ENCODE assay signal across 12 cellular contexts in genomic region chr19:17418710-17419109, GRCh38. TPM values are rescaled to one million over a fixed set of nuclear protein-coding genes. Genes with fewer than 3 reads are reported as not detected.
DNase-seq lines count a peak whose midpoint lies in the region; ATAC-seq, FAIRE-seq and TF ChIP-seq lines count a peak whose summit lies in the region.
"Had no signal": no experiment of that assay in that cellular context is flagged by ENCODE, and none has a peak within 500 bp of the region (broad histone marks: within the 10 kb centered on the region; RNA-seq: fewer than 3 reads in every experiment).

No MANE protein-coding gene starts in this region.

- no peak for FAIRE-seq in endothelial cell of umbilical vein (lab: Jason Lieb, UNC)

- H3K36me3 ChIP-seq in SJCRH30 (no peaks in the 10 kb centered on the region), endothelial cell of umbilical vein (ENCODE audit: control insufficient read depth in 2 of 2, extremely low read depth in 1 of 2, insufficient read depth in 2 of 2, low read length in 2 of 2) (no peaks in the 10 kb centered on the region)

- H2AFZ ChIP-seq in endothelial cell of umbilical vein (ENCODE audit: low read depth, low read length): no peak overlapping the region

- no peak for TF ChIP-seq CTCF in endothelial cell of umbilical vein (IDR thresholded peaks at IDR 0.05; ENCODE audit: extremely low read depth in 1 of 2, insufficient read depth in 1 of 2, low read depth in 1 of 2, low read length in 2 of 2)

- dilution Hi-C loops in endothelial cell of umbilical vein (cut with MboI; ENCODE audit: extremely low pct_ligation_motif_present, low sequenced_read_pairs): no loop called here

- CTCF ChIA-PET in endothelial cell of umbilical vein (lab: Charles Lee): interaction anchor here (1.3 to 1.6 kb wide), 5 partner anchors 19 to 48 kb away, joined by 4 to 12 read pairs (median 5); partner anchors contain the start of gene CCDC194

- TF ChIP-seq POLR2A in endothelial cell of umbilical vein (IDR thresholded peaks at IDR 0.05; ENCODE audit: low read depth, low read length): no peak

- H4K20me1 ChIP-seq in endothelial cell of umbilical vein (replicated peaks; ENCODE audit: control insufficient read depth, extremely low read depth, insufficient read depth, low read length): no peaks in the 10 kb centered on the region

- H3K4me1 Mint-ChIP-seq in activated T-cell treated with anti-CD3 and anti-CD28 coated beads, Interleukin-2, amount 50 U/mL, for 24 hours (ENCODE audit: low read depth): peaks cover 18% of the 10 kb centered on the region
- H3K4me1 Mint-ChIP-seq in stimulated activated effector memory CD8-positive, alpha-beta T cell treated with anti-CD3 and anti-CD28 coated beads, Interleukin-12 subunit alpha, Interleukin-12 subunit beta, amount 100 ng/mL, for 72 hours: peaks cover 30% of the 10 kb centered on the region

- peaks cover 45% of the 10 kb centered on the region for H3K36me3 Mint-ChIP-seq in activated T-cell treated with anti-CD3 and anti-CD28 coated beads, Interleukin-2, amount 50 U/mL, for 24 hours (ENCODE audit: low read depth)
- peaks cover 39% of the 10 kb centered on the region for H3K36me3 Mint-ChIP-seq in stimulated activated effector memory CD8-positive, alpha-beta T cell treated with anti-CD3 and anti-CD28 coated beads, Interleukin-12 subunit alpha, Interleukin-12 subunit beta, amount 100 ng/mL, for 72 hours

- H3K27me3 ChIP-seq in SJCRH30: no peaks in the 10 kb centered on the region
- no peaks in the 10 kb centered on the region for H3K27me3 ChIP-seq in endothelial cell of umbilical vein (ENCODE audit: control insufficient read depth in 2 of 2, insufficient read depth in 2 of 2, low read length in 2 of 2)

- H3K4me1 ChIP-seq in SJCRH30: peaks cover 5% of the 10 kb centered on the region
- peaks cover 15% of the 10 kb centered on the region for H3K4me1 ChIP-seq in endothelial cell of umbilical vein (ENCODE audit: control insufficient read depth, extremely low read depth, insufficient read depth, low read length)

- H3K4me2 ChIP-seq in endothelial cell of umbilical vein (ENCODE audit: insufficient read depth, low read length): peak overlapping the region; percentile 75

- POLR2A ChIA-PET in endothelial cell of umbilical vein (lab: Charles Lee): interaction anchor here (1.3 kb wide), 1 partner anchor 13 kb away, joined by 4 read pairs; the partner anchor contains the start of gene BST2

- DNase-seq in activated T-cell treated with anti-CD3 and anti-CD28 coated beads, Interleukin-2, amount 50 U/mL, for 24 hours: no peak
- DNase-seq in activated T-cell treated with anti-CD3 and anti-CD28 coated beads for 4 hours (no peak), SJCRH30 (peak in 1 of 2 experiments; percentile 27), endothelial cell of umbilical vein (ENCODE audit: low read depth, low spot score) (no peak), LoVo (ENCODE audit: low spot score) (no peak), NCI-H1694 treated with DMSO at 0.1 percent for 48 hours (lab: John Stamatoyannopoulos, UW) (no peak), SKM-1 treated with dmso at 0.1 percent for 144 hours (lab: John Stamatoyannopoulos, UW; ENCODE audit: unreplicated experiment) (no peak)
- DNase-seq in stimulated activated effector memory CD8-positive, alpha-beta T cell treated with anti-CD3 and anti-CD28 coated beads, Interleukin-12 subunit alpha, Interleukin-12 subunit beta, amount 100 ng/mL, for 72 hours (ENCODE audit: low spot score in 2 of 2): no peak
- DNase-seq: left colon; NCI-H2171; stimulated activated CD4-positive, alpha-beta T cell treated with anti-CD3 and anti-CD28 coated beads, Interleukin-1b, Interleukin-23, amount 100 ng/mL, for 48 hours; T1000 had no signal

- H3K4me3 ChIP-seq in SJCRH30 (peak overlapping the region; percentile 68; the same call in 1 of the 2 replicates), endothelial cell of umbilical vein (replicated peaks in 1 of 3; ENCODE audit: insufficient read depth in 1 of 3, low read depth in 1 of 3, low read length in 3 of 3) (peak overlapping the region in 1 of 3 experiments; percentile 63)

- H3K9me3 ChIP-seq in SJCRH30 (replicated peaks) (no peaks in the 10 kb centered on the region), endothelial cell of umbilical vein (replicated peaks; ENCODE audit: control insufficient read depth, insufficient read depth, low read length) (no peaks in the 10 kb centered on the region)

- H3K27me3 Mint-ChIP-seq in activated T-cell treated with anti-CD3 and anti-CD28 coated beads, Interleukin-2, amount 50 U/mL, for 24 hours: no peaks in the 10 kb centered on the region

- H3K9me3 Mint-ChIP-seq in activated T-cell treated with anti-CD3 and anti-CD28 coated beads, Interleukin-2, amount 50 U/mL, for 24 hours: no peaks in the 10 kb centered on the region
- H3K9me3 Mint-ChIP-seq in stimulated activated effector memory CD8-positive, alpha-beta T cell treated with anti-CD3 and anti-CD28 coated beads, Interleukin-12 subunit alpha, Interleukin-12 subunit beta, amount 100 ng/mL, for 72 hours: no peaks in the 10 kb centered on the region

- peak overlapping the region; percentile 35 for H3K9ac ChIP-seq in endothelial cell of umbilical vein (replicated peaks; ENCODE audit: extremely low read depth, insufficient read depth, low read length)

- no TSS peak for BruUV-seq in endothelial cell of umbilical vein (replicated peaks; lab: Mats Ljungman, UMichigan)

- H3K9me1 ChIP-seq in endothelial cell of umbilical vein (replicated peaks; ENCODE audit: control insufficient read depth, extremely low read depth, insufficient read depth, low read length): no peaks in the 10 kb centered on the region

- peak overlapping the region; percentile 95 for H3K27ac Mint-ChIP-seq in activated T-cell treated with anti-CD3 and anti-CD28 coated beads, Interleukin-2, amount 50 U/mL, for 24 hours
- H3K27ac Mint-ChIP-seq in stimulated activated effector memory CD8-positive, alpha-beta T cell treated with anti-CD3 and anti-CD28 coated beads, Interleukin-12 subunit alpha, Interleukin-12 subunit beta, amount 100 ng/mL, for 72 hours: no peak overlapping the region

- intact Hi-C loops in endothelial cell of umbilical vein (cut with micrococcal nuclease): loop anchor here (2.0 kb wide), 1 partner anchor 52 kb away; the partner anchor contains the start of gene SLC27A1

- H3K27ac ChIP-seq in SJCRH30 (peak overlapping the region; percentile 39; the same call in 1 of the 2 replicates), endothelial cell of umbilical vein (ENCODE audit: insufficient read depth, low read depth, low read length) (peak overlapping the region; percentile 64)

- no peak for ATAC-seq in stimulated activated effector memory CD8-positive, alpha-beta T cell treated with anti-CD3 and anti-CD28 coated beads, Interleukin-12 subunit alpha, Interleukin-12 subunit beta, amount 100 ng/mL, for 72 hours
- ATAC-seq: left colon had no signal

- no peaks in the 10 kb centered on the region for H3K79me2 ChIP-seq in endothelial cell of umbilical vein (ENCODE audit: control insufficient read depth, insufficient read depth, low read length)

- peak overlapping the region; percentile 89 for H3K4me3 Mint-ChIP-seq in activated T-cell treated with anti-CD3 and anti-CD28 coated beads, Interleukin-2, amount 50 U/mL, for 24 hours
- peak overlapping the region; percentile 89 for H3K4me3 Mint-ChIP-seq in stimulated activated effector memory CD8-positive, alpha-beta T cell treated with anti-CD3 and anti-CD28 coated beads, Interleukin-12 subunit alpha, Interleukin-12 subunit beta, amount 100 ng/mL, for 72 hours

RNA-seq across cellular contexts. Expression of gene MVB12A, which starts 1.1 kb away (rescaled TPM):
- total RNA-seq in SJCRH30 (2014; rRNA removed; shearing (Covaris generic)): 34.4 and 41.2 TPM in 2 replicates
- 58.1 and 63.3 TPM in 2 replicates for total RNA-seq in endothelial cell of umbilical vein
- polyA plus RNA-seq in endothelial cell of umbilical vein: 88.8 and 109 TPM in 2 replicates
- 46.9 and 68.5 TPM in 2 replicates for polyA plus RNA-seq in endothelial cell of umbilical vein (2011; cell fraction: cytosol; rRNA removed)
- polyA plus RNA-seq in endothelial cell of umbilical vein (2011; cell fraction: nucleus; rRNA removed): 55.0 and 67.6 TPM in 2 replicates
- 29.3 and 44.5 TPM in 2 replicates for polyA plus RNA-seq in endothelial cell of umbilical vein (2012)
- polyA minus RNA-seq in endothelial cell of umbilical vein: 25.8 and 26.0 TPM in 2 replicates
- 34.8 TPM for polyA minus RNA-seq in endothelial cell of umbilical vein (2011; cell fraction: cytosol; rRNA and poly(A)+ RNA removed)
- polyA minus RNA-seq in endothelial cell of umbilical vein (2011; cell fraction: nucleus; rRNA and poly(A)+ RNA removed): 15.8 and 20.5 TPM in 2 replicates

RNA-seq across cellular contexts. Expression of gene BST2, which starts 13.3 kb away (rescaled TPM):
- total RNA-seq in SJCRH30 (2014; rRNA removed; shearing (Covaris generic)): 19.9 and 20.6 TPM in 2 replicates
- total RNA-seq in endothelial cell of umbilical vein: 20.7 and 21.2 TPM in 2 replicates
- polyA plus RNA-seq in endothelial cell of umbilical vein: 145 and 146 TPM in 2 replicates
- 143 and 161 TPM in 2 replicates for polyA plus RNA-seq in endothelial cell of umbilical vein (2011; cell fraction: cytosol; rRNA removed)
- 45.3 and 52.9 TPM in 2 replicates for polyA plus RNA-seq in endothelial cell of umbilical vein (2011; cell fraction: nucleus; rRNA removed)
- 84.7 and 155 TPM in 2 replicates for polyA plus RNA-seq in endothelial cell of umbilical vein (2012)
- 39.7 and 41.2 TPM in 2 replicates for polyA minus RNA-seq in endothelial cell of umbilical vein
- 168 TPM for polyA minus RNA-seq in endothelial cell of umbilical vein (2011; cell fraction: cytosol; rRNA and poly(A)+ RNA removed)
- polyA minus RNA-seq in endothelial cell of umbilical vein (2011; cell fraction: nucleus; rRNA and poly(A)+ RNA removed): 5.7 and 13.0 TPM in 2 replicates

RNA-seq across cellular contexts. Expression of gene CCDC194, which starts 24.7 kb away (rescaled TPM):
- not detected in 2 replicates for total RNA-seq in SJCRH30 (2014; rRNA removed; shearing (Covaris generic))
- total RNA-seq in endothelial cell of umbilical vein: not detected in 2 replicates
- polyA plus RNA-seq in endothelial cell of umbilical vein: 0.11 and 0.12 TPM in 2 replicates
- polyA plus RNA-seq in endothelial cell of umbilical vein (2011; cell fraction: cytosol; rRNA removed): 0.11 TPM in 1 of 2 replicates, not detected in the other
- polyA plus RNA-seq in endothelial cell of umbilical vein (2011; cell fraction: nucleus; rRNA removed): 0.91 and 1.1 TPM in 2 replicates
- polyA plus RNA-seq in endothelial cell of umbilical vein (2012): 0.34 and 0.36 TPM in 2 replicates
- 0.46 TPM in 1 of 2 replicates, not detected in the other for polyA minus RNA-seq in endothelial cell of umbilical vein
- not detected for polyA minus RNA-seq in endothelial cell of umbilical vein (2011; cell fraction: cytosol; rRNA and poly(A)+ RNA removed)
- polyA minus RNA-seq in endothelial cell of umbilical vein (2011; cell fraction: nucleus; rRNA and poly(A)+ RNA removed): 0.58 TPM in 1 of 2 replicates, not detected in the other

RNA-seq across cellular contexts. Expression of gene TMEM221, which starts 29.8 kb away (rescaled TPM):
- total RNA-seq in SJCRH30 (2014; rRNA removed; shearing (Covaris generic)): 0.10 TPM in 1 of 2 replicates, not detected in the other
- total RNA-seq in endothelial cell of umbilical vein: not detected in 2 replicates
- polyA plus RNA-seq in endothelial cell of umbilical vein: 0.06 and 0.08 TPM in 2 replicates
- polyA plus RNA-seq in endothelial cell of umbilical vein (2011; cell fraction: cytosol; rRNA removed): 0.04 and 0.05 TPM in 2 replicates
- 0.14 TPM in 1 of 2 replicates, not detected in the other for polyA plus RNA-seq in endothelial cell of umbilical vein (2011; cell fraction: nucleus; rRNA removed)
- polyA plus RNA-seq in endothelial cell of umbilical vein (2012): 0.10 and 0.13 TPM in 2 replicates
- polyA minus RNA-seq in endothelial cell of umbilical vein: 0.45 TPM in 1 of 2 replicates, not detected in the other
- polyA minus RNA-seq in endothelial cell of umbilical vein (2011; cell fraction: cytosol; rRNA and poly(A)+ RNA removed): not detected
- polyA minus RNA-seq in endothelial cell of umbilical vein (2011; cell fraction: nucleus; rRNA and poly(A)+ RNA removed): not detected in 2 replicates

RNA-seq across cellular contexts. Expression of gene PLVAP, which starts 41.6 kb away (rescaled TPM):
- not detected in 2 replicates for total RNA-seq in SJCRH30 (2014; rRNA removed; shearing (Covaris generic))
- 5.7 and 11.1 TPM in 2 replicates for total RNA-seq in endothelial cell of umbilical vein
- 16.9 and 19.9 TPM in 2 replicates for polyA plus RNA-seq in endothelial cell of umbilical vein
- 9.7 and 12.9 TPM in 2 replicates for polyA plus RNA-seq in endothelial cell of umbilical vein (2011; cell fraction: cytosol; rRNA removed)
- polyA plus RNA-seq in endothelial cell of umbilical vein (2011; cell fraction: nucleus; rRNA removed): 5.5 and 6.7 TPM in 2 replicates
- 1.5 and 1.6 TPM in 2 replicates for polyA plus RNA-seq in endothelial cell of umbilical vein (2012)
- 10.7 and 12.5 TPM in 2 replicates for polyA minus RNA-seq in endothelial cell of umbilical vein
- not detected for polyA minus RNA-seq in endothelial cell of umbilical vein (2011; cell fraction: cytosol; rRNA and poly(A)+ RNA removed)
- polyA minus RNA-seq in endothelial cell of umbilical vein (2011; cell fraction: nucleus; rRNA and poly(A)+ RNA removed): 3.4 and 6.1 TPM in 2 replicates
